Comparison of ENCODE assay signal across 31 cellular contexts in the genomic region with DNA sequence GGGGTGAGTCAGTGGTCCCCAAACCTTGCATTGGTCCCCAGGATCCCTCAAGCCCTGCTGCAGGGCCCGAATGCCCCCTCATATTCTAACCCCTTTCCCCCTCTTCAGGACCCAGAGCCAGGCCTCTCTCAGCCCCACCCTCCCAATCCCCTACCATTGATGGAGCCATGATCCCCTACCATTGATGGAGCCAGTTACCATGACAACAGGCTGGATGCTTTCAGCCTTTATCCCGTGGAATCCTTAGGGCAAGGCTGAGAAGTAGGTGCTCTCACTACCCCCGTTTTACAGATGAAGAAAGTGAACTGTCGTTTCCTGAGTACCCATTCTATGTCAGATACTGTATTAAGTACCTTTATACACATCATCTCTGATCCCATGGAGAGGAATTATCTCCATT.
"Had no signal": no experiment of that assay in that cellular context is flagged by ENCODE, and none has a peak within 500 bp of the region (broad histone marks: within the 10 kb centered on the region; RNA-seq: fewer than 3 reads in every experiment).

No MANE protein-coding gene starts in this region.

- DNase-seq: activated B cell treated with CpG ODN at 0.5 μM for 24 hours; activated CD4-positive, alpha-beta memory T cell treated with anti-CD3 and anti-CD28 coated beads, Interleukin-2, amount 10 ng/mL, durations not matched to agents 7 days and 5 days; activated CD4-positive, alpha-beta T cell treated with anti-CD3 and anti-CD28 coated beads for 4 hours; activated CD4-positive, alpha-beta T cell treated with anti-CD3 and anti-CD28 coated beads, Interleukin-2, amount 10 ng/mL, durations not matched to agents 24 days and 14 days; activated CD4-positive, alpha-beta T cell treated with anti-CD3 and anti-CD28 coated beads, Interleukin-2, amount 50 U/mL, for 1 hour; activated CD4-positive, alpha-beta T cell treated with anti-CD3 and anti-CD28 coated beads, Interleukin-2, amount 50 U/mL, for 4 hours; activated CD4-positive, CD25-positive, alpha-beta regulatory T cell treated with anti-CD3 and anti-CD28 coated beads, Interleukin-2, amount 50 U/mL, for 72 hours; activated CD8-positive, alpha-beta memory T cell treated with anti-CD3 and anti-CD28 coated beads for 24 hours; activated CD8-positive, alpha-beta memory T cell treated with anti-CD3 and anti-CD28 coated beads, Interleukin-2, amount 10 ng/mL, durations not matched to agents 7 days and 5 days; activated CD8-positive, alpha-beta memory T cell treated with anti-CD3 and anti-CD28 coated beads, Interleukin-2, amount 50 U/mL, for 48 hours; activated CD8-positive, alpha-beta T cell treated with anti-CD3 and anti-CD28 coated beads, Interleukin-2, amount 10 ng/mL, durations not matched to agents 7 days and 5 days; activated effector memory CD4-positive, alpha-beta T cell treated with Interleukin-2 at 50 U/mL for 16 hours; activated gamma-delta T cell; activated naive CD4-positive, alpha-beta T cell treated with anti-CD3 and anti-CD28 coated beads, Interleukin-2, amount 10 ng/mL, durations not matched to agents 7 days and 5 days; activated naive CD4-positive, alpha-beta T cell treated with Interleukin-2 at 50 U/mL for 16 hours; activated naive CD8-positive, alpha-beta T cell treated with anti-CD3 and anti-CD28 coated beads, Interleukin-2, amount 10 ng/mL, durations not matched to agents 7 days and 5 days; activated naive CD8-positive, alpha-beta T cell treated with anti-CD3 and anti-CD28 coated beads, Interleukin-2, amount 50 U/mL, for 24 hours; activated T-cell treated with anti-CD3 and anti-CD28 coated beads, Interleukin-2, amount 50 U/mL, for 24 hours; brain microvascular endothelial cell; central memory CD4-positive, alpha-beta T cell; T-helper 2 cell; T-helper 9 cell had no signal

- H3K4me3 ChIP-seq: ascending aorta, breast epithelium had no signal

- H3K27me3 ChIP-seq: ascending aorta, brain microvascular endothelial cell, breast epithelium had no signal

- H3K36me3 Mint-ChIP-seq: activated CD8-positive, alpha-beta memory T cell treated with anti-CD3 and anti-CD28 coated beads, Interleukin-2, amount 10 ng/mL, durations not matched to agents 7 days and 5 days; activated naive CD4-positive, alpha-beta T cell treated with anti-CD3 and anti-CD28 coated beads, Interleukin-2, amount 10 ng/mL, durations not matched to agents 7 days and 5 days; activated naive CD4-positive, alpha-beta T cell treated with anti-CD3 and anti-CD28 coated beads, Interleukin-2, amount 50 U/mL, for 24 hours; activated naive CD8-positive, alpha-beta T cell; activated naive CD8-positive, alpha-beta T cell treated with anti-CD3 and anti-CD28 coated beads, Interleukin-2, amount 10 ng/mL, durations not matched to agents 7 days and 5 days had no signal

- H3K27me3 Mint-ChIP-seq: activated naive CD4-positive, alpha-beta T cell treated with anti-CD3 and anti-CD28 coated beads, Interleukin-2, amount 50 U/mL, for 24 hours had no signal

- H3K27ac Mint-ChIP-seq: activated B cell treated with CpG ODN at 0.5 μM for 24 hours; activated CD4-positive, alpha-beta memory T cell treated with anti-CD3 and anti-CD28 coated beads, Interleukin-2, amount 10 ng/mL, durations not matched to agents 7 days and 5 days; activated CD4-positive, alpha-beta T cell treated with anti-CD3 and anti-CD28 coated beads, Interleukin-2, amount 10 ng/mL, durations not matched to agents 24 days and 14 days; activated CD8-positive, alpha-beta memory T cell treated with anti-CD3 and anti-CD28 coated beads, Interleukin-2, amount 10 ng/mL, durations not matched to agents 7 days and 5 days; activated CD8-positive, alpha-beta T cell treated with anti-CD3 and anti-CD28 coated beads, Interleukin-2, amount 10 ng/mL, durations not matched to agents 7 days and 5 days; activated naive CD4-positive, alpha-beta T cell treated with anti-CD3 and anti-CD28 coated beads, Interleukin-2, amount 10 ng/mL, durations not matched to agents 7 days and 5 days; activated naive CD8-positive, alpha-beta T cell; activated naive CD8-positive, alpha-beta T cell treated with anti-CD3 and anti-CD28 coated beads, Interleukin-2, amount 10 ng/mL, durations not matched to agents 7 days and 5 days; activated naive CD8-positive, alpha-beta T cell treated with anti-CD3 and anti-CD28 coated beads, Interleukin-2, amount 50 U/mL, for 24 hours; activated T-cell treated with anti-CD3 and anti-CD28 coated beads, Interleukin-2, amount 50 U/mL, for 24 hours; activated T-helper 2 cell treated with anti-CD3 and anti-CD28 coated beads, Interferon-gamma antibody, Interleukin-2, Interleukin-4, amounts not matched to agents 10 μg/mL and 5 μg/mL and 100 μg/mL, durations not matched to agents 14 hours and 24 hours and 36 hours; T-helper 1 cell treated with Interleukin-12 subunit alpha and Interleukin-12 subunit beta and Interleukin-4 antibody, amounts not matched to agents 30 μg/mL and 1 μg/mL, for 36 hours; T-helper 2 cell treated with Interferon-gamma antibody and Interleukin-4, amounts not matched to agents 5 μg/mL and 100 μg/mL, for 36 hours had no signal

- FAIRE-seq: TTC549 had no signal

- H3K9me3 ChIP-seq: ascending aorta, breast epithelium had no signal

- H3K27ac ChIP-seq: ascending aorta, brain microvascular endothelial cell, breast epithelium, VCaP had no signal

- ATAC-seq: activated CD8-positive, alpha-beta memory T cell treated with anti-CD3 and anti-CD28 coated beads, Interleukin-2, amount 10 ng/mL, durations not matched to agents 7 days and 5 days; activated CD8-positive, alpha-beta T cell treated with anti-CD3 and anti-CD28 coated beads, Interleukin-2, amount 10 ng/mL, durations not matched to agents 7 days and 5 days; activated naive CD8-positive, alpha-beta T cell treated with anti-CD3 and anti-CD28 coated beads, Interleukin-2, amount 50 U/mL, for 24 hours had no signal

- H3K4me3 Mint-ChIP-seq: activated B cell treated with CpG ODN at 0.5 μM for 24 hours; activated CD4-positive, alpha-beta memory T cell treated with anti-CD3 and anti-CD28 coated beads, Interleukin-2, amount 10 ng/mL, durations not matched to agents 7 days and 5 days; activated CD4-positive, alpha-beta T cell treated with anti-CD3 and anti-CD28 coated beads, Interleukin-2, amount 10 ng/mL, durations not matched to agents 24 days and 14 days; activated CD8-positive, alpha-beta memory T cell treated with anti-CD3 and anti-CD28 coated beads, Interleukin-2, amount 10 ng/mL, durations not matched to agents 7 days and 5 days; activated CD8-positive, alpha-beta T cell treated with anti-CD3 and anti-CD28 coated beads, Interleukin-2, amount 10 ng/mL, durations not matched to agents 7 days and 5 days; activated naive CD4-positive, alpha-beta T cell treated with anti-CD3 and anti-CD28 coated beads, Interleukin-2, amount 10 ng/mL, durations not matched to agents 7 days and 5 days; activated naive CD4-positive, alpha-beta T cell treated with anti-CD3 and anti-CD28 coated beads, Interleukin-2, amount 50 U/mL, for 24 hours; activated naive CD8-positive, alpha-beta T cell; activated naive CD8-positive, alpha-beta T cell treated with anti-CD3 and anti-CD28 coated beads, Interleukin-2, amount 10 ng/mL, durations not matched to agents 7 days and 5 days; activated naive CD8-positive, alpha-beta T cell treated with anti-CD3 and anti-CD28 coated beads, Interleukin-2, amount 50 U/mL, for 24 hours; activated T-cell treated with anti-CD3 and anti-CD28 coated beads, Interleukin-2, amount 50 U/mL, for 24 hours; T-helper 1 cell treated with Interleukin-12 subunit alpha and Interleukin-12 subunit beta and Interleukin-4 antibody, amounts not matched to agents 30 μg/mL and 1 μg/mL, for 36 hours; T-helper 2 cell treated with Interferon-gamma antibody and Interleukin-4, amounts not matched to agents 5 μg/mL and 100 μg/mL, for 36 hours had no signal

- H3K36me3 ChIP-seq: ascending aorta, breast epithelium had no signal

- H3K9me3 Mint-ChIP-seq: activated CD4-positive, alpha-beta memory T cell treated with anti-CD3 and anti-CD28 coated beads, Interleukin-2, amount 10 ng/mL, durations not matched to agents 7 days and 5 days; activated CD4-positive, alpha-beta T cell treated with anti-CD3 and anti-CD28 coated beads, Interleukin-2, amount 10 ng/mL, durations not matched to agents 24 days and 14 days; activated naive CD4-positive, alpha-beta T cell treated with anti-CD3 and anti-CD28 coated beads, Interleukin-2, amount 10 ng/mL, durations not matched to agents 7 days and 5 days; activated naive CD4-positive, alpha-beta T cell treated with anti-CD3 and anti-CD28 coated beads, Interleukin-2, amount 50 U/mL, for 24 hours; activated naive CD8-positive, alpha-beta T cell treated with anti-CD3 and anti-CD28 coated beads, Interleukin-2, amount 10 ng/mL, durations not matched to agents 7 days and 5 days; activated naive CD8-positive, alpha-beta T cell treated with anti-CD3 and anti-CD28 coated beads, Interleukin-2, amount 50 U/mL, for 24 hours; activated T-cell treated with anti-CD3 and anti-CD28 coated beads, Interleukin-2, amount 50 U/mL, for 24 hours; activated T-helper 2 cell treated with anti-CD3 and anti-CD28 coated beads, Interferon-gamma antibody, Interleukin-2, Interleukin-4, amounts not matched to agents 10 μg/mL and 5 μg/mL and 100 μg/mL, durations not matched to agents 14 hours and 24 hours and 36 hours; T-helper 1 cell treated with Interleukin-12 subunit alpha and Interleukin-12 subunit beta and Interleukin-4 antibody, amounts not matched to agents 30 μg/mL and 1 μg/mL, for 36 hours; T-helper 2 cell treated with Interferon-gamma antibody and Interleukin-4, amounts not matched to agents 5 μg/mL and 100 μg/mL, for 36 hours had no signal

- H3K4me1 Mint-ChIP-seq: activated B cell treated with CpG ODN at 0.5 μM for 24 hours; activated CD4-positive, alpha-beta memory T cell treated with anti-CD3 and anti-CD28 coated beads, Interleukin-2, amount 10 ng/mL, durations not matched to agents 7 days and 5 days; activated CD4-positive, alpha-beta T cell treated with anti-CD3 and anti-CD28 coated beads, Interleukin-2, amount 10 ng/mL, durations not matched to agents 24 days and 14 days; activated CD8-positive, alpha-beta memory T cell treated with anti-CD3 and anti-CD28 coated beads, Interleukin-2, amount 10 ng/mL, durations not matched to agents 7 days and 5 days; activated naive CD4-positive, alpha-beta T cell treated with anti-CD3 and anti-CD28 coated beads, Interleukin-2, amount 10 ng/mL, durations not matched to agents 7 days and 5 days; activated naive CD4-positive, alpha-beta T cell treated with anti-CD3 and anti-CD28 coated beads, Interleukin-2, amount 50 U/mL, for 24 hours; activated naive CD8-positive, alpha-beta T cell treated with anti-CD3 and anti-CD28 coated beads, Interleukin-2, amount 10 ng/mL, durations not matched to agents 7 days and 5 days; activated naive CD8-positive, alpha-beta T cell treated with anti-CD3 and anti-CD28 coated beads, Interleukin-2, amount 50 U/mL, for 24 hours had no signal
